Comparison of ENCODE assay signal across 21 cellular contexts in the genomic region with DNA sequence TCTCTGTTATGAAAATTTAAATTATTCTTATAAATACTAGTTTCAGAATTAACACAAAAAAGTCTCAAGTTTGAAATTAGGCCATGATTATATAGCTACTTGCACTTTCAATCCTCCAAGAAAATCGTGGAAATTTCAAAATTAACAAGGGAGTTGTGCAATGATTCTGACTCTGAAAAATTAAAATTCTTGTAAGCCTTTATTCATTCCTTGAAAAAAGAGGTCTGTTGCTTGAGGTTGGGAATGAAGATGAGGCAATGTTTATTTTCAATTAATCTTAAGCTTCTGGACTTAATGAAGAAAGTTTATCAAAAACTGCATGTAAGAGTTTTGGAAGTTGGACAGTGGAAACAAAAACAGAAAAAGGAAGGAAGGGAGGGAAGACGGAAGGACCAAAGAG.
"Had no signal": no experiment of that assay in that cellular context is flagged by ENCODE, and none has a peak within 500 bp of the region (broad histone marks: within the 10 kb centered on the region; RNA-seq: fewer than 3 reads in every experiment).

No MANE protein-coding gene starts in this region.

- DNase-seq: activated B cell treated with CpG ODN at 0.5 μM for 24 hours; activated CD4-positive, alpha-beta T cell treated with anti-CD3 and anti-CD28 coated beads, Interleukin-2, amount 50 U/mL, for 1 hour; activated CD8-positive, alpha-beta T cell treated with anti-CD3 and anti-CD28 coated beads for 36 hours; activated gamma-delta T cell treated with Interleukin-2 at 50 U/mL for 16 hours; activated naive CD4-positive, alpha-beta T cell treated with anti-CD3 and anti-CD28 coated beads, Interleukin-2, amount 50 U/mL, for 16 hours; activated T-cell treated with anti-CD3 and anti-CD28 coated beads, Interleukin-2, amount 50 U/mL, for 4 hours; heart right ventricle; naive thymus-derived CD8-positive, alpha-beta T cell; nucleus accumbens; stimulated activated CD4-positive, alpha-beta T cell treated with anti-CD3 and anti-CD28 coated beads, Interleukin-15, amount 100 ng/mL, for 24 hours; stimulated activated CD4-positive, alpha-beta T cell treated with anti-CD3 and anti-CD28 coated beads, Interleukin-2, amount 100 ng/mL, for 24 hours; stimulated activated naive B cell treated with anti-CD40 and anti-IgM and Interleukin-4, amounts not matched to agents 10 μg/mL and 1 μg/mL and 100 μg/mL, for 72 hours; stomach; T-helper 1 cell; thyroid gland; upper lobe of left lung had no signal

- H3K9me3 ChIP-seq: breast epithelium, esophagus muscularis mucosa, thyroid gland, upper lobe of left lung, vagina had no signal

- H3K4me1 ChIP-seq: breast epithelium, heart right ventricle, stomach, thyroid gland, upper lobe of left lung, vagina had no signal

- H3K36me3 ChIP-seq: breast epithelium, esophagus muscularis mucosa, heart right ventricle, stomach, thyroid gland, upper lobe of left lung, vagina had no signal

- FAIRE-seq: islet of Langerhans had no signal

- H3K27ac ChIP-seq: breast epithelium, thyroid gland, upper lobe of left lung, vagina had no signal

- ATAC-seq: activated CD8-positive, alpha-beta T cell treated with anti-CD3 and anti-CD28 coated beads for 36 hours; activated T-cell treated with anti-CD3 and anti-CD28 coated beads, Interleukin-2, amount 50 U/mL, for 4 hours; activated T-helper 17 cell treated with anti-CD3 and anti-CD28 coated beads, Interleukin-2, amount 50 U/mL, for 72 hours; naive thymus-derived CD8-positive, alpha-beta T cell; stimulated activated naive B cell treated with anti-CD40 and anti-IgM and Interleukin-4, amounts not matched to agents 10 μg/mL and 1 μg/mL and 100 μg/mL, for 72 hours had no signal

- H3K27me3 ChIP-seq: breast epithelium, esophagus muscularis mucosa, heart right ventricle, stomach, thyroid gland, upper lobe of left lung, vagina had no signal

- H3K4me3 ChIP-seq: breast epithelium, esophagus muscularis mucosa, heart right ventricle, stomach, thyroid gland, upper lobe of left lung, vagina had no signal
